26 cellular contexts compared by ENCODE assay signal in the genomic region with DNA sequence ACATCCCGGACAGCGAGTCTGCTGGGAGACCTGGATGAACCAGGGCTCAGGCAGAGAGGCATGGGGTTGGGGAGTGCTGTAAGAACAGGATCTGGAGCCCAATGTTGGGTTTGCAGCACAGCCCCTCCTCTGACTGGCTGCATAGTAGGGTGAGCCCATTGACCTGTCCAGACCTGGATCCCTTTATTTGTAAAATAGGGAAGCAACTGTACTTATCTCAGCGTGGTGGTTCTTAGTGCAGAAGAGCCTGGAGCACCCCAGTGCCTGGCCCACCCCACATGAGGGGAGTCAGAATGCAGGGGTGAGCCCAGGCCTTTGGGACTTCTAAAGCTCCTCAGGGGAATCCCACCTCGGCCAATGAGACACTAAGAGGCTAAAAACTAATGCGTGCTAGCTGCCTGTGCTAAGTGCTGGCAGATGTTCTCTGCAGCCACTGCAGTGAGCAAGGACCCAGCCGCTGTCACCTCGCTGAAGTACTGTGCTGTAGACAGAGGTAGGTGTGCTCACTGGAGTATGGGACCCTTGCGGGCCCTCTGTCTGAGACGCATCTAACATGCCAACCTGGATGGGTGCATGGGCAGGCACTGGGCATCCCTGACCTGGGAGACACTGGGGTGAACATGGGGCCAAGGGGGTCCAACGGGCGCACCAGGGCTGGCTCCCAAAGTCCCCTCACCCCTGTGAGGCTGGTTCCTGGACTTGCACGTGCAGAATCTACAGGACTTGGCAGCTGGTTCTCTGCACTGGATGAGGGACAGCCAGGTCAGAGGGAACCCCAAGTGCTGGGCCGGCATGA.
"Had no signal": no experiment of that assay in that cellular context is flagged by ENCODE, and none has a peak within 500 bp of the region (broad histone marks: within the 10 kb centered on the region; RNA-seq: fewer than 3 reads in every experiment).

No MANE protein-coding gene starts in this region.

- H3K27ac Mint-ChIP-seq: activated naive CD4-positive, alpha-beta T cell treated with anti-CD3 and anti-CD28 coated beads, Interleukin-2, amount 50 U/mL, for 24 hours; activated T-helper 17 cell treated with anti-CD3 and anti-CD28 coated beads, Interleukin-2, amount 50 U/mL, for 72 hours; mesothelial cell of epicardium; naive B cell had no signal

- H3K79me2 ChIP-seq: hepatocyte had no signal

- H3K27ac ChIP-seq: gastroesophageal sphincter, hepatocyte, parathyroid adenoma, psoas muscle, testis, transverse colon, vagina had no signal

- H3K9me3 Mint-ChIP-seq: activated naive CD4-positive, alpha-beta T cell treated with anti-CD3 and anti-CD28 coated beads, Interleukin-2, amount 50 U/mL, for 24 hours; activated T-cell treated with anti-CD3 and anti-CD28 coated beads, Interleukin-2, amount 50 U/mL, for 4 hours; activated T-helper 17 cell treated with anti-CD3 and anti-CD28 coated beads, Interleukin-2, amount 50 U/mL, for 72 hours; central memory CD8-positive, alpha-beta T cell had no signal

- H3K4me1 ChIP-seq: testis, transverse colon, vagina had no signal

- H3K4me1 Mint-ChIP-seq: activated T-helper 17 cell treated with anti-CD3 and anti-CD28 coated beads, Interleukin-2, amount 50 U/mL, for 72 hours; central memory CD8-positive, alpha-beta T cell; naive B cell had no signal

- H3K27me3 ChIP-seq: gastroesophageal sphincter, hepatocyte, testis, transverse colon, vagina had no signal

- H3K36me3 ChIP-seq: transverse colon, vagina had no signal

- H3K4me3 ChIP-seq: gastroesophageal sphincter, hepatocyte, psoas muscle, testis, transverse colon, vagina had no signal

- H3K4me3 Mint-ChIP-seq: activated naive CD4-positive, alpha-beta T cell treated with anti-CD3 and anti-CD28 coated beads, Interleukin-2, amount 50 U/mL, for 24 hours; activated T-cell treated with anti-CD3 and anti-CD28 coated beads, Interleukin-2, amount 50 U/mL, for 4 hours; activated T-helper 17 cell treated with anti-CD3 and anti-CD28 coated beads, Interleukin-2, amount 50 U/mL, for 72 hours; central memory CD8-positive, alpha-beta T cell; mesothelial cell of epicardium had no signal

- H2AFZ ChIP-seq: hepatocyte, parathyroid adenoma had no signal

- DNase-seq: activated CD4-positive, alpha-beta T cell treated with anti-CD3 and anti-CD28 coated beads, Interleukin-2, amount 50 U/mL, for 1 hour; activated CD4-positive, CD25-positive, alpha-beta regulatory T cell treated with anti-CD3 and anti-CD28 coated beads, Interleukin-2, amount 50 U/mL, for 72 hours; activated T-cell treated with anti-CD3 and anti-CD28 coated beads, Interleukin-2, amount 50 U/mL, for 4 hours; anterior cingulate cortex; dermis blood vessel endothelial cell; effector memory CD4-positive, alpha-beta T cell; left cardiac atrium; left ventricle myocardium superior; mammary epithelial cell; naive B cell; nucleus accumbens; psoas muscle; right cardiac atrium; stimulated activated CD4-positive, alpha-beta T cell treated with anti-CD3 and anti-CD28 coated beads, Interleukin-15, amount 100 ng/mL, for 24 hours; stimulated activated naive CD4-positive, alpha-beta T cell; T-helper 2 cell; testis; transverse colon had no signal

- H3K4me2 ChIP-seq: hepatocyte had no signal

- H3K36me3 Mint-ChIP-seq: mesothelial cell of epicardium had no signal

- H3K27me3 Mint-ChIP-seq: activated naive CD4-positive, alpha-beta T cell treated with anti-CD3 and anti-CD28 coated beads, Interleukin-2, amount 50 U/mL, for 24 hours; activated T-helper 17 cell treated with anti-CD3 and anti-CD28 coated beads, Interleukin-2, amount 50 U/mL, for 72 hours; central memory CD8-positive, alpha-beta T cell had no signal

- H3K9me3 ChIP-seq: gastroesophageal sphincter, psoas muscle, testis, transverse colon, vagina had no signal
